Comparison of ENCODE assay signal across 2 cellular contexts in the genomic region with DNA sequence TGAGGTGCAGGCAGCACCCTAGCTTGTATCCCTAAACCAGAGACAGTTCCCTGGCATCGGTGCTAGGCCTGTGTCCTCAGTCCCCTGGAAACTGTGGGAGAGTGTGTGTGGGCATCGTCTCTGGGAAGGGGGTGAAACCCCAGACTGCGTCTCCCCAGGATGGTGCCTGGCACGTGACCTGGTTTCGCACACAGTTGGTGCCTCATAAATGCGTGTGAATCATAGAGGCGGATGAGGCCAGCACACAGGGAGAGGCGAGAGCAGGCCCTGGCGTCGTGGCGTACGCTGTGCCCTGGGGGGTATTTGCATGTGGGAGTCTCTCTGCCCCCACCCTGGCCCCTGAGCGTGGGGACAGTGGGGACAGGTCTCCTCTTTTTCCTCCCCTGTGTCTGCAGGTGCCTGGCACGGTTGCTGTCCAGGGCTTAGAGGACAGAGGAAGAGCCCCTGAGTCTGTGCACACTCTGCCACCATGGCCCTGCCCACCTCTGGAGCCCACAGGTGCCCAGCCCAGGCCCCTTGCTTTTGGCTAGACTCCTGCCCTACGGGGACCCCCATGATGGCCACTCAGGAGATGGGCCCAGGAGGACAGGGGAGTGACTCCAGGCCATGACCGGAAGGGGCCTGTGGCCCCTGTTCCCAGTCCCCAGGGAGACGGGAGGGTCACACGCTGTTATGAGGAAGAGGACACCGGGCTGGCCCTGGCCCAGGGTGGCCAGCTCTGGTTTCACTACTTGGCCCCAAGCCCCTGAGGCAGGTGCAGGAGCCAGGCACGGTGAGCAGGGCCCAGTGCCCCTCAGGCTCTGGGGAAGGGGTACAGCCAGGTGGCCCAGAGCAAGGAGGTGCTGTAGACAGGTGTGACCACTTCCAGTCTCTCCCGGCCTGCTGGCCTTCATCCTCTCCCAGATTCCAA.
TF ChIP-seq lines count a peak whose summit lies in the region.

No MANE protein-coding gene starts in this region.

TF ChIP-seq in HEK293, 187 proteins besides CTCF, POLR2A, EP300 and RAD21 (continued from another document):
- TF ChIP-seq MYNN (tag by site-specific recombination; IDR thresholded peaks at IDR 0.05; ENCODE audit: borderline replicate concordance) (no peak), GLIS1 (tag by site-specific recombination; IDR thresholded peaks at IDR 0.05) (0 out of 2 replicates have a peak, but pooled peaks have one; percentile 13)

TF ChIP-seq in WTC11, 78 proteins besides CTCF, POLR2A, EP300 and RAD21 (continued from another document):
- TF ChIP-seq, protein P1, sequence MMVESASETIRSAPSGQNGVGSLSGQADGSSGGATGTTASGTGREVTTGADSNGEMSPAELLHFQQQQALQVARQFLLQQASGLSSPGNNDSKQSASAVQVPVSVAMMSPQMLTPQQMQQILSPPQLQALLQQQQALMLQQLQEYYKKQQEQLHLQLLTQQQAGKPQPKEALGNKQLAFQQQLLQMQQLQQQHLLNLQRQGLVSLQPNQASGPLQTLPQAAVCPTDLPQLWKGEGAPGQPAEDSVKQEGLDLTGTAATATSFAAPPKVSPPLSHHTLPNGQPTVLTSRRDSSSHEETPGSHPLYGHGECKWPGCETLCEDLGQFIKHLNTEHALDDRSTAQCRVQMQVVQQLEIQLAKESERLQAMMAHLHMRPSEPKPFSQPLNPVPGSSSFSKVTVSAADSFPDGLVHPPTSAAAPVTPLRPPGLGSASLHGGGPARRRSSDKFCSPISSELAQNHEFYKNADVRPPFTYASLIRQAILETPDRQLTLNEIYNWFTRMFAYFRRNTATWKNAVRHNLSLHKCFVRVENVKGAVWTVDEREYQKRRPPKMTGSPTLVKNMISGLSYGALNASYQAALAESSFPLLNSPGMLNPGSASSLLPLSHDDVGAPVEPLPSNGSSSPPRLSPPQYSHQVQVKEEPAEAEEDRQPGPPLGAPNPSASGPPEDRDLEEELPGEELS (CRISPR knock-in tag; IDR thresholded peaks at IDR 0.05): no peak
- TF ChIP-seq, protein P2, sequence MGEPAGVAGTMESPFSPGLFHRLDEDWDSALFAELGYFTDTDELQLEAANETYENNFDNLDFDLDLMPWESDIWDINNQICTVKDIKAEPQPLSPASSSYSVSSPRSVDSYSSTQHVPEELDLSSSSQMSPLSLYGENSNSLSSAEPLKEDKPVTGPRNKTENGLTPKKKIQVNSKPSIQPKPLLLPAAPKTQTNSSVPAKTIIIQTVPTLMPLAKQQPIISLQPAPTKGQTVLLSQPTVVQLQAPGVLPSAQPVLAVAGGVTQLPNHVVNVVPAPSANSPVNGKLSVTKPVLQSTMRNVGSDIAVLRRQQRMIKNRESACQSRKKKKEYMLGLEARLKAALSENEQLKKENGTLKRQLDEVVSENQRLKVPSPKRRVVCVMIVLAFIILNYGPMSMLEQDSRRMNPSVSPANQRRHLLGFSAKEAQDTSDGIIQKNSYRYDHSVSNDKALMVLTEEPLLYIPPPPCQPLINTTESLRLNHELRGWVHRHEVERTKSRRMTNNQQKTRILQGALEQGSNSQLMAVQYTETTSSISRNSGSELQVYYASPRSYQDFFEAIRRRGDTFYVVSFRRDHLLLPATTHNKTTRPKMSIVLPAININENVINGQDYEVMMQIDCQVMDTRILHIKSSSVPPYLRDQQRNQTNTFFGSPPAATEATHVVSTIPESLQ (CRISPR knock-in tag; IDR thresholded peaks at IDR 0.05): no peak
TF ChIP-seq in WTC11: peak in this region for 0.
